In genomic region chr13:108925070-108925469, GRCh38 we compare ENCODE assay signal across 35 cellular contexts.
"Had no signal": no experiment of that assay in that cellular context is flagged by ENCODE, and none has a peak within 500 bp of the region (broad histone marks: within the 10 kb centered on the region; RNA-seq: fewer than 3 reads in every experiment).

No MANE protein-coding gene starts in this region.

- H3K4me3 ChIP-seq: ascending aorta, cardiac muscle cell had no signal

- H3K36me3 ChIP-seq: ascending aorta, cardiac muscle cell had no signal

- H3K27me3 Mint-ChIP-seq: activated CD4-positive, alpha-beta memory T cell treated with anti-CD3 and anti-CD28 coated beads for 36 hours; activated CD8-positive, alpha-beta T cell treated with anti-CD3 and anti-CD28 coated beads for 36 hours; activated naive CD8-positive, alpha-beta T cell treated with anti-CD3 and anti-CD28 coated beads, Interleukin-2, amount 50 U/mL, for 24 hours; central memory CD8-positive, alpha-beta T cell had no signal

- H3K27me3 ChIP-seq: ascending aorta, cardiac muscle cell had no signal

- H3K4me1 Mint-ChIP-seq: activated B cell treated with CpG ODN at 0.5 μM for 24 hours; activated naive CD4-positive, alpha-beta T cell treated with anti-CD3 and anti-CD28 coated beads, Interleukin-2, amount 50 U/mL, for 24 hours; activated naive CD8-positive, alpha-beta T cell treated with anti-CD3 and anti-CD28 coated beads, Interleukin-2, amount 10 ng/mL, durations not matched to agents 7 days and 5 days; activated naive CD8-positive, alpha-beta T cell treated with anti-CD3 and anti-CD28 coated beads, Interleukin-2, amount 50 U/mL, for 24 hours; brain; central memory CD8-positive, alpha-beta T cell had no signal

- H3K36me3 Mint-ChIP-seq: activated CD4-positive, alpha-beta memory T cell treated with anti-CD3 and anti-CD28 coated beads for 36 hours; activated naive CD4-positive, alpha-beta T cell treated with anti-CD3 and anti-CD28 coated beads, Interleukin-2, amount 10 ng/mL, durations not matched to agents 7 days and 5 days; activated naive CD4-positive, alpha-beta T cell treated with anti-CD3 and anti-CD28 coated beads, Interleukin-2, amount 50 U/mL, for 24 hours; activated naive CD8-positive, alpha-beta T cell; activated naive CD8-positive, alpha-beta T cell treated with anti-CD3 and anti-CD28 coated beads, Interleukin-2, amount 10 ng/mL, durations not matched to agents 7 days and 5 days; brain had no signal

- H3K4me1 ChIP-seq: ascending aorta had no signal

- H3K27ac ChIP-seq: ascending aorta, cardiac muscle cell, VCaP had no signal

- H3K27ac Mint-ChIP-seq: activated B cell treated with CpG ODN at 0.5 μM for 24 hours; activated CD4-positive, alpha-beta memory T cell treated with anti-CD3 and anti-CD28 coated beads for 36 hours; activated CD4-positive, alpha-beta T cell treated with anti-CD3 and anti-CD28 coated beads, Interleukin-2, amount 10 ng/mL, durations not matched to agents 24 days and 14 days; activated CD8-positive, alpha-beta T cell treated with anti-CD3 and anti-CD28 coated beads for 36 hours; activated naive CD4-positive, alpha-beta T cell treated with anti-CD3 and anti-CD28 coated beads, Interleukin-2, amount 10 ng/mL, durations not matched to agents 7 days and 5 days; activated naive CD4-positive, alpha-beta T cell treated with anti-CD3 and anti-CD28 coated beads, Interleukin-2, amount 50 U/mL, for 24 hours; activated naive CD8-positive, alpha-beta T cell; activated naive CD8-positive, alpha-beta T cell treated with anti-CD3 and anti-CD28 coated beads, Interleukin-2, amount 10 ng/mL, durations not matched to agents 7 days and 5 days; activated naive CD8-positive, alpha-beta T cell treated with anti-CD3 and anti-CD28 coated beads, Interleukin-2, amount 50 U/mL, for 24 hours; activated T-cell treated with anti-CD3 and anti-CD28 coated beads, Interleukin-2, amount 50 U/mL, for 24 hours; activated T-helper 2 cell treated with anti-CD3 and anti-CD28 coated beads, Interferon-gamma antibody, Interleukin-2, Interleukin-4, amounts not matched to agents 10 μg/mL and 5 μg/mL and 100 μg/mL, durations not matched to agents 14 hours and 24 hours and 36 hours; brain; T-helper 1 cell treated with Interleukin-12 subunit alpha and Interleukin-12 subunit beta and Interleukin-4 antibody, amounts not matched to agents 30 μg/mL and 1 μg/mL, for 36 hours; T-helper 2 cell treated with Interferon-gamma antibody and Interleukin-4, amounts not matched to agents 5 μg/mL and 100 μg/mL, for 36 hours had no signal

- FAIRE-seq: bronchial epithelial cell, TTC549 had no signal

- H3K9me3 Mint-ChIP-seq: activated B cell treated with CpG ODN at 0.5 μM for 24 hours; activated CD4-positive, alpha-beta memory T cell treated with anti-CD3 and anti-CD28 coated beads for 36 hours; activated CD4-positive, alpha-beta T cell treated with anti-CD3 and anti-CD28 coated beads, Interleukin-2, amount 10 ng/mL, durations not matched to agents 24 days and 14 days; activated CD8-positive, alpha-beta T cell treated with anti-CD3 and anti-CD28 coated beads for 36 hours; activated naive CD4-positive, alpha-beta T cell treated with anti-CD3 and anti-CD28 coated beads, Interleukin-2, amount 10 ng/mL, durations not matched to agents 7 days and 5 days; activated naive CD4-positive, alpha-beta T cell treated with anti-CD3 and anti-CD28 coated beads, Interleukin-2, amount 50 U/mL, for 24 hours; activated naive CD8-positive, alpha-beta T cell treated with anti-CD3 and anti-CD28 coated beads, Interleukin-2, amount 10 ng/mL, durations not matched to agents 7 days and 5 days; activated naive CD8-positive, alpha-beta T cell treated with anti-CD3 and anti-CD28 coated beads, Interleukin-2, amount 50 U/mL, for 24 hours; activated T-cell treated with anti-CD3 and anti-CD28 coated beads, Interleukin-2, amount 50 U/mL, for 24 hours; activated T-helper 2 cell treated with anti-CD3 and anti-CD28 coated beads, Interferon-gamma antibody, Interleukin-2, Interleukin-4, amounts not matched to agents 10 μg/mL and 5 μg/mL and 100 μg/mL, durations not matched to agents 14 hours and 24 hours and 36 hours; brain; T-helper 1 cell treated with Interleukin-12 subunit alpha and Interleukin-12 subunit beta and Interleukin-4 antibody, amounts not matched to agents 30 μg/mL and 1 μg/mL, for 36 hours; T-helper 2 cell treated with Interferon-gamma antibody and Interleukin-4, amounts not matched to agents 5 μg/mL and 100 μg/mL, for 36 hours had no signal

- H3K4me3 Mint-ChIP-seq: activated B cell treated with CpG ODN at 0.5 μM for 24 hours; activated CD4-positive, alpha-beta memory T cell treated with anti-CD3 and anti-CD28 coated beads for 36 hours; activated CD4-positive, alpha-beta T cell treated with anti-CD3 and anti-CD28 coated beads, Interleukin-2, amount 10 ng/mL, durations not matched to agents 24 days and 14 days; activated CD8-positive, alpha-beta T cell treated with anti-CD3 and anti-CD28 coated beads for 36 hours; activated naive CD4-positive, alpha-beta T cell treated with anti-CD3 and anti-CD28 coated beads, Interleukin-2, amount 10 ng/mL, durations not matched to agents 7 days and 5 days; activated naive CD4-positive, alpha-beta T cell treated with anti-CD3 and anti-CD28 coated beads, Interleukin-2, amount 50 U/mL, for 24 hours; activated naive CD8-positive, alpha-beta T cell; activated naive CD8-positive, alpha-beta T cell treated with anti-CD3 and anti-CD28 coated beads, Interleukin-2, amount 10 ng/mL, durations not matched to agents 7 days and 5 days; activated naive CD8-positive, alpha-beta T cell treated with anti-CD3 and anti-CD28 coated beads, Interleukin-2, amount 50 U/mL, for 24 hours; activated T-cell treated with anti-CD3 and anti-CD28 coated beads, Interleukin-2, amount 50 U/mL, for 24 hours; brain; central memory CD8-positive, alpha-beta T cell; T-helper 1 cell treated with Interleukin-12 subunit alpha and Interleukin-12 subunit beta and Interleukin-4 antibody, amounts not matched to agents 30 μg/mL and 1 μg/mL, for 36 hours; T-helper 2 cell treated with Interferon-gamma antibody and Interleukin-4, amounts not matched to agents 5 μg/mL and 100 μg/mL, for 36 hours had no signal

- H3K9me3 ChIP-seq: ascending aorta had no signal

- DNase-seq: activated B cell treated with CpG ODN at 0.5 μM for 24 hours; activated CD4-positive, alpha-beta memory T cell treated with anti-CD3 and anti-CD28 coated beads for 36 hours; activated CD4-positive, alpha-beta T cell treated with anti-CD3 and anti-CD28 coated beads for 4 hours; activated CD4-positive, alpha-beta T cell treated with anti-CD3 and anti-CD28 coated beads, Interleukin-2, amount 10 ng/mL, durations not matched to agents 24 days and 14 days; activated CD4-positive, alpha-beta T cell treated with anti-CD3 and anti-CD28 coated beads, Interleukin-2, amount 50 U/mL, for 1 hour; activated CD4-positive, alpha-beta T cell treated with anti-CD3 and anti-CD28 coated beads, Interleukin-2, amount 50 U/mL, for 4 hours; activated CD4-positive, CD25-positive, alpha-beta regulatory T cell treated with anti-CD3 and anti-CD28 coated beads, Interleukin-2, amount 50 U/mL, for 72 hours; activated CD8-positive, alpha-beta memory T cell treated with anti-CD3 and anti-CD28 coated beads, Interleukin-2, amount 50 U/mL, for 48 hours; activated CD8-positive, alpha-beta T cell treated with anti-CD3 and anti-CD28 coated beads for 36 hours; activated effector memory CD4-positive, alpha-beta T cell treated with Interleukin-2 at 50 U/mL for 16 hours; activated gamma-delta T cell; activated naive CD4-positive, alpha-beta T cell treated with anti-CD3 and anti-CD28 coated beads, Interleukin-2, amount 10 ng/mL, durations not matched to agents 7 days and 5 days; activated naive CD4-positive, alpha-beta T cell treated with Interleukin-2 at 50 U/mL for 16 hours; activated naive CD8-positive, alpha-beta T cell treated with anti-CD3 and anti-CD28 coated beads, Interleukin-2, amount 10 ng/mL, durations not matched to agents 7 days and 5 days; activated naive CD8-positive, alpha-beta T cell treated with anti-CD3 and anti-CD28 coated beads, Interleukin-2, amount 50 U/mL, for 24 hours; activated T-cell treated with anti-CD3 and anti-CD28 coated beads, Interleukin-2, amount 50 U/mL, for 24 hours; activated T-cell treated with anti-CD3 and anti-CD28 coated beads, Interleukin-2, amount 50 U/mL, for 48 hours; amygdala; anterior cingulate cortex; cerebellar nuclear complex; T-helper 1 cell; T-helper 2 cell; T-helper 9 cell had no signal

- ATAC-seq: activated CD8-positive, alpha-beta T cell treated with anti-CD3 and anti-CD28 coated beads for 36 hours; activated naive CD8-positive, alpha-beta T cell treated with anti-CD3 and anti-CD28 coated beads, Interleukin-2, amount 50 U/mL, for 24 hours had no signal
